In genomic region chr9:106861585-106862114, GRCh38 we compare ENCODE assay signal across 10 cellular contexts. TPM values are rescaled to one million over a fixed set of nuclear protein-coding genes. Genes with fewer than 3 reads are reported as not detected.
A peak's percentile ranks its signal among the peaks of the same experiment; 100 is the strongest.
DNase-seq lines count a peak whose midpoint lies in the region; ATAC-seq and TF ChIP-seq lines count a peak whose summit lies in the region.
"Had no signal": no experiment of that assay in that cellular context is flagged by ENCODE, and none has a peak within 500 bp of the region (broad histone marks: within the 10 kb centered on the region; RNA-seq: fewer than 3 reads in every experiment).

No MANE protein-coding gene starts in this region.

- no peak for ATAC-seq in T-helper 17 cell
- ATAC-seq in GM18511 (IDR thresholded peaks at IDR 0.05; ENCODE audit: unreplicated experiment) = no peak
- ATAC-seq: stimulated activated memory B cell treated with anti-CD40 and anti-IgM and Interleukin-4, amounts not matched to agents 10 μg/mL and 1 μg/mL and 100 μg/mL, for 72 hours had no signal

- no peaks in the 10 kb centered on the region for H3K36me3 Mint-ChIP-seq in T-helper 17 cell (ENCODE audit: low read depth)

- no peak for TF ChIP-seq POLR2A in sigmoid colon (IDR thresholded peaks at IDR 0.05)

- H3K9me3 ChIP-seq in T-helper 17 cell (ENCODE audit: control insufficient read depth, low read length, poor library complexity, severe bottlenecking) = peaks cover 3% of the 10 kb centered on the region
- no peaks in the 10 kb centered on the region for H3K9me3 ChIP-seq in iPS DF 6.9 (ENCODE audit: control insufficient read depth, insufficient read depth, low read length)
- no peaks in the 10 kb centered on the region for H3K9me3 ChIP-seq in sigmoid colon

- no peak overlapping the region for H3K27ac ChIP-seq in iPS DF 6.9 (ENCODE audit: low read length)
- H3K27ac ChIP-seq in sigmoid colon = peak overlapping the region; percentile 85 to 91 (median 88)

- TF ChIP-seq EP300 in sigmoid colon (IDR thresholded peaks at IDR 0.05) = no peak

- H3K27ac Mint-ChIP-seq in T-helper 17 cell = no peak overlapping the region
- H3K27ac Mint-ChIP-seq: activated CD4-positive, alpha-beta memory T cell treated with anti-CD3 and anti-CD28 coated beads for 36 hours; stimulated activated memory B cell treated with anti-CD40 and anti-IgM and Interleukin-4, amounts not matched to agents 10 μg/mL and 1 μg/mL and 100 μg/mL, for 72 hours had no signal

- TF ChIP-seq CTCF in sigmoid colon (IDR thresholded peaks at IDR 0.05) = no peak

- H3K4me3 ChIP-seq in H7 (ENCODE audit: insufficient read depth, low read depth, low read length) (peak overlapping the region; percentile 87), iPS DF 6.9 (ENCODE audit: low read length) (peak overlapping the region; percentile 79; the same call in 1 of the 2 replicates), sigmoid colon (peak overlapping the region; percentile 69 to 74 (median 72))

- intact Hi-C loops in sigmoid colon (cut with DNase I) = loop anchor here (2.0 to 10.0 kb wide), 9 partner anchors 61 to 959 kb away; no protein-coding TSS in a partner anchor

- peaks cover 47% of the 10 kb centered on the region for H3K27me3 Mint-ChIP-seq in T-helper 17 cell

- DNase-seq in H7 = peak; percentile 38
- DNase-seq in T-helper 17 cell = no peak
- no peak for DNase-seq in iPS DF 6.9 (ENCODE audit: low read depth, low spot score)
- no peak for DNase-seq in sigmoid colon
- no peak for DNase-seq in NCI-H510A (lab: John Stamatoyannopoulos, UW)
- DNase-seq in AG20443 (ENCODE audit: low spot score) = no peak
- DNase-seq in hippocampal formation (lab: John Stamatoyannopoulos, UW) = no peak
- DNase-seq: activated CD4-positive, alpha-beta memory T cell treated with anti-CD3 and anti-CD28 coated beads for 36 hours had no signal

- H3K4me1 ChIP-seq in iPS DF 6.9 (ENCODE audit: control insufficient read depth, insufficient read depth, low read length) = no peaks in the 10 kb centered on the region
- peaks cover 0 to 18% (median 13%) of the 10 kb centered on the region in 4 donors for H3K4me1 ChIP-seq in sigmoid colon

- H3K36me3 ChIP-seq in H7 (replicated peaks; ENCODE audit: control insufficient read depth, insufficient read depth, low read length) (no peaks in the 10 kb centered on the region), iPS DF 6.9 (ENCODE audit: control insufficient read depth, insufficient read depth, low read length) (no peaks in the 10 kb centered on the region), sigmoid colon (no peaks in the 10 kb centered on the region)

- WGBS in iPS DF 6.9 (ENCODE audit: insufficient coverage, insufficient read length) = no CpG with 5 or more reads among the region's 15 CpGs
- WGBS in sigmoid colon, 2 donors = 1 to 2% methylated on average over 15 of the region's 15 CpGs

- H3K4me1 Mint-ChIP-seq in T-helper 17 cell = no peaks in the 10 kb centered on the region

- H3K4me3 Mint-ChIP-seq in T-helper 17 cell = peak overlapping the region; percentile 62
- H3K4me3 Mint-ChIP-seq: activated CD4-positive, alpha-beta memory T cell treated with anti-CD3 and anti-CD28 coated beads for 36 hours had no signal

- H3K27me3 ChIP-seq in H7 (ENCODE audit: control insufficient read depth, insufficient read depth, low read length) (no peaks in the 10 kb centered on the region), iPS DF 6.9 (ENCODE audit: control insufficient read depth, insufficient read depth, low read length) (no peaks in the 10 kb centered on the region), sigmoid colon (no peaks in the 10 kb centered on the region)

RNA-seq across cellular contexts. Expression of gene ZNF462, which starts 1.3 kb away (rescaled TPM):
- total RNA-seq in H7 (2014; rRNA removed; shearing (Covaris generic)) = 34.7 and 36.4 TPM in 2 replicates
- total RNA-seq in T-helper 17 cell = 10 to 100 TPM in 1 of 2 donors, 1 to 10 TPM in 1; 6.0 to 11.0 TPM
- 10 to 100 TPM; 21.7 to 33.8 (median 25.6) TPM for total RNA-seq in sigmoid colon
- 1 to 10 TPM in 2 of 3 donors, under 1 TPM in 1; 0.60 to 6.2 (median 2.5) TPM for polyA plus RNA-seq in sigmoid colon
